ENCODE assay signal across 13 cellular contexts in genomic region chr4:85607624-85608023, GRCh38.
DNase-seq lines count a peak whose midpoint lies in the region; ATAC-seq and TF ChIP-seq lines count a peak whose summit lies in the region.
"Had no signal": no experiment of that assay in that cellular context is flagged by ENCODE, and none has a peak within 500 bp of the region (broad histone marks: within the 10 kb centered on the region; RNA-seq: fewer than 3 reads in every experiment).

No MANE protein-coding gene starts in this region.

- H3K4me1 ChIP-seq in OCI-LY1 (ENCODE audit: insufficient read depth, low read length, severe bottlenecking) (peaks cover 90% of the 10 kb centered on the region), suprapubic skin (peaks cover 8% of the 10 kb centered on the region), testis (no peaks in the 10 kb centered on the region)
- H3K4me1 ChIP-seq: BLaER1 treated with 17β-estradiol and CSF1 and Interleukin-3, amounts not matched to agents 10 nM and 100 nM had no signal

- H3K27ac ChIP-seq in OCI-LY1 (ENCODE audit: low read depth, low read length, poor library complexity, severe bottlenecking) (peak overlapping the region; percentile 99), suprapubic skin (no peak overlapping the region), testis (no peak overlapping the region)
- H3K27ac ChIP-seq: BLaER1 treated with 17β-estradiol and CSF1 and Interleukin-3, amounts not matched to agents 10 nM and 100 nM; brain microvascular endothelial cell; neutrophil had no signal

- H3K36me3 ChIP-seq in OCI-LY1 (ENCODE audit: insufficient read depth, low read length) (peaks cover 46% of the 10 kb centered on the region), suprapubic skin (no peaks in the 10 kb centered on the region), testis (ENCODE audit: low read depth, missing control alignments) (no peaks in the 10 kb centered on the region)
- H3K36me3 ChIP-seq: BLaER1 treated with 17β-estradiol and CSF1 and Interleukin-3, amounts not matched to agents 10 nM and 100 nM; brain microvascular endothelial cell; neutrophil had no signal

- TF ChIP-seq CTCF in GM12864 (IDR thresholded peaks at IDR 0.05; ENCODE audit: low read depth, low read length, missing control alignments) (no peak), OCI-LY1 (IDR thresholded peaks at IDR 0.05; ENCODE audit: low read length) (no peak), suprapubic skin (IDR thresholded peaks at IDR 0.05) (no peak), testis (IDR thresholded peaks at IDR 0.05) (no peak)

- H3K9me3 ChIP-seq in OCI-LY1 (ENCODE audit: low read length) (peaks cover 3% of the 10 kb centered on the region; the same call in 1 of the 2 replicates), suprapubic skin (no peaks in the 10 kb centered on the region), testis (no peaks in the 10 kb centered on the region)
- H3K9me3 ChIP-seq: BLaER1 treated with 17β-estradiol and CSF1 and Interleukin-3, amounts not matched to agents 10 nM and 100 nM; neutrophil had no signal

- peak overlapping the region; percentile 88 for H3K9ac ChIP-seq in OCI-LY1 (ENCODE audit: low read length)
- H3K9ac ChIP-seq: BLaER1 treated with 17β-estradiol and CSF1 and Interleukin-3, amounts not matched to agents 10 nM and 100 nM had no signal

- intact Hi-C loops in testis (cut with DNase I; ENCODE audit: low total_unique reads), result no loop called here

- H3K4me3 ChIP-seq in GM12864 (ENCODE audit: low read depth, low read length), result no peak overlapping the region
- H3K4me3 ChIP-seq in OCI-LY1 (ENCODE audit: low read depth, low read length, poor library complexity, severe bottlenecking), result peak overlapping the region; percentile 44
- no peak overlapping the region for H3K4me3 ChIP-seq in suprapubic skin
- H3K4me3 ChIP-seq in testis, result no peak overlapping the region
- H3K4me3 ChIP-seq: BLaER1 treated with 17β-estradiol and CSF1 and Interleukin-3, amounts not matched to agents 10 nM and 100 nM had no signal

- TF ChIP-seq POLR2A in suprapubic skin (IDR thresholded peaks at IDR 0.05) (no peak), testis (IDR thresholded peaks at IDR 0.05) (no peak)

- H2AFZ ChIP-seq in OCI-LY1 (ENCODE audit: low read length), result no peak overlapping the region

- whole genome bisulfite sequencing in suprapubic skin, result 55% methylated on average over 5 of the region's 5 CpGs
- 79 to 83% methylated on average over 5 of the region's 5 CpGs for WGBS in testis, 2 donors

- H3K9me2 ChIP-seq in OCI-LY1 (ENCODE audit: low read depth, low read length), result no peaks in the 10 kb centered on the region

- peaks cover 45% of the 10 kb centered on the region for H3K79me2 ChIP-seq in OCI-LY1 (ENCODE audit: insufficient read depth, low read length)

- H3F3A ChIP-seq in OCI-LY1 (ENCODE audit: insufficient read depth, low read length), result peaks cover 12% of the 10 kb centered on the region

- H3K4me2 ChIP-seq in OCI-LY1 (ENCODE audit: low read length), result peak overlapping the region; percentile 66
- H3K4me2 ChIP-seq: BLaER1 treated with 17β-estradiol and CSF1 and Interleukin-3, amounts not matched to agents 10 nM and 100 nM had no signal

- no peaks in the 10 kb centered on the region for H4K20me1 ChIP-seq in OCI-LY1 (ENCODE audit: insufficient read depth, low read length)
- H4K20me1 ChIP-seq: BLaER1 treated with 17β-estradiol and CSF1 and Interleukin-3, amounts not matched to agents 10 nM and 100 nM had no signal

- TF ChIP-seq EP300 in suprapubic skin (IDR thresholded peaks at IDR 0.05), result no peak

- ATAC-seq in GM21381 (IDR thresholded peaks at IDR 0.05; ENCODE audit: unreplicated experiment) (peak; percentile 67), HG03175 (IDR thresholded peaks at IDR 0.05; ENCODE audit: unreplicated experiment) (peak; percentile 72)

- DNase-seq in GM12864 (ENCODE audit: low read depth) (peak; percentile 57), suprapubic skin (ENCODE audit: low spot score in 2 of 2) (no peak), testis (no peak), NCI-H2171 treated with DMSO at 0.1 percent for 48 hours (lab: John Stamatoyannopoulos, UW) (no peak)
- no peak for DNase-seq in stimulated activated CD4-positive, alpha-beta T cell treated with anti-CD3 and anti-CD28 coated beads, Interleukin-1b, Interleukin-23, amount 100 ng/mL, for 48 hours
- DNase-seq: activated CD4-positive, alpha-beta T cell treated with anti-CD3 and anti-CD28 coated beads for 48 hours; brain microvascular endothelial cell; head of caudate nucleus had no signal

- H3K27me3 ChIP-seq in OCI-LY1 (ENCODE audit: insufficient read depth, low read length) (no peaks in the 10 kb centered on the region), suprapubic skin (no peaks in the 10 kb centered on the region), testis (no peaks in the 10 kb centered on the region)
- H3K27me3 ChIP-seq: BLaER1 treated with 17β-estradiol and CSF1 and Interleukin-3, amounts not matched to agents 10 nM and 100 nM; brain microvascular endothelial cell; neutrophil had no signal
